1 cellular context compared by ENCODE assay signal in the genomic region with DNA sequence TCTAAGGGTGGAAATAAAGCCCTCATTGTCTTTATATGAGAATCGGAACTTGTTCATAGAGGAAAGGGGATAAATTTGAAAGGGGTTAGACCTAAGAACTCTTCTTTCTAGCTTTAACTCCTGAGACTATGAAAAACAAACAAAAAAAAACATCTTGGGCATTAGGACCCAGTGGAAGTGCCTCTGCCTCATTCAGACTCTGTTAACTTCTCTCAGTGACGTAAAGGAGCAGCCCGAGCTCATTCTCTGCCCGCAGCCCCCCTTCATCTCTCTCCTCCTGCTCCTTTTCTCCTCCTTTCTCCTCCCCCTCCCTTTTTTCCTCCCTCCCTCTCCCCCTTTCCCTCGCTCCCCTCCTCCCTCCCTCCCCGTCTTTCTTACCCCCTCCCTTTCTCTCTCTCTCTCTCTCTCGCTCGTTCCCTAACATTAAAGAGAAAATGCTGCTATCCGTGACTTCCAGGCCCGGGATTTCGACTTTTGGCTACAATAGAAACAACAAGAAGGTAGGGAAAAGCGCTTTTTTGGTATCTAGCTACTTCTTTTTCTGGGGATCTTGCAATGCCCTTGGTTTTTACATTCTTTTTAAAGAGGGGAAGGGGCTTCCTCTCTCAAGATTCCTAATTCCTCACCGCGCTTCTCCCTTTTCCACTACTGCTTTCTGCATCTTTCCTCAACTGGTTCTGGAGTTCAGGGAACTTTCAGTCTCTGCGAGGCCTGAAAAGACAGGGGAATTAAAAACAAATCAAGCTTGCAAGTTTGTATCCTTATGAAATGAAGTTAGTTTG.
TF ChIP-seq lines count a peak whose summit lies in the region.

A gene with protein sequence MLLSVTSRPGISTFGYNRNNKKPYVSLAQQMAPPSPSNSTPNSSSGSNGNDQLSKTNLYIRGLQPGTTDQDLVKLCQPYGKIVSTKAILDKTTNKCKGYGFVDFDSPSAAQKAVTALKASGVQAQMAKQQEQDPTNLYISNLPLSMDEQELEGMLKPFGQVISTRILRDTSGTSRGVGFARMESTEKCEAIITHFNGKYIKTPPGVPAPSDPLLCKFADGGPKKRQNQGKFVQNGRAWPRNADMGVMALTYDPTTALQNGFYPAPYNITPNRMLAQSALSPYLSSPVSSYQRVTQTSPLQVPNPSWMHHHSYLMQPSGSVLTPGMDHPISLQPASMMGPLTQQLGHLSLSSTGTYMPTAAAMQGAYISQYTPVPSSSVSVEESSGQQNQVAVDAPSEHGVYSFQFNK (plus strand): TSS at position 231 of the 782 bp plus-strand sequence. CDS start 204 bp downstream, at position 435.

TF ChIP-seq in HEK293, 187 proteins besides CTCF, POLR2A, EP300 and RAD21 (continued from another document and continues in another):
- TF ChIP-seq, protein P1, sequence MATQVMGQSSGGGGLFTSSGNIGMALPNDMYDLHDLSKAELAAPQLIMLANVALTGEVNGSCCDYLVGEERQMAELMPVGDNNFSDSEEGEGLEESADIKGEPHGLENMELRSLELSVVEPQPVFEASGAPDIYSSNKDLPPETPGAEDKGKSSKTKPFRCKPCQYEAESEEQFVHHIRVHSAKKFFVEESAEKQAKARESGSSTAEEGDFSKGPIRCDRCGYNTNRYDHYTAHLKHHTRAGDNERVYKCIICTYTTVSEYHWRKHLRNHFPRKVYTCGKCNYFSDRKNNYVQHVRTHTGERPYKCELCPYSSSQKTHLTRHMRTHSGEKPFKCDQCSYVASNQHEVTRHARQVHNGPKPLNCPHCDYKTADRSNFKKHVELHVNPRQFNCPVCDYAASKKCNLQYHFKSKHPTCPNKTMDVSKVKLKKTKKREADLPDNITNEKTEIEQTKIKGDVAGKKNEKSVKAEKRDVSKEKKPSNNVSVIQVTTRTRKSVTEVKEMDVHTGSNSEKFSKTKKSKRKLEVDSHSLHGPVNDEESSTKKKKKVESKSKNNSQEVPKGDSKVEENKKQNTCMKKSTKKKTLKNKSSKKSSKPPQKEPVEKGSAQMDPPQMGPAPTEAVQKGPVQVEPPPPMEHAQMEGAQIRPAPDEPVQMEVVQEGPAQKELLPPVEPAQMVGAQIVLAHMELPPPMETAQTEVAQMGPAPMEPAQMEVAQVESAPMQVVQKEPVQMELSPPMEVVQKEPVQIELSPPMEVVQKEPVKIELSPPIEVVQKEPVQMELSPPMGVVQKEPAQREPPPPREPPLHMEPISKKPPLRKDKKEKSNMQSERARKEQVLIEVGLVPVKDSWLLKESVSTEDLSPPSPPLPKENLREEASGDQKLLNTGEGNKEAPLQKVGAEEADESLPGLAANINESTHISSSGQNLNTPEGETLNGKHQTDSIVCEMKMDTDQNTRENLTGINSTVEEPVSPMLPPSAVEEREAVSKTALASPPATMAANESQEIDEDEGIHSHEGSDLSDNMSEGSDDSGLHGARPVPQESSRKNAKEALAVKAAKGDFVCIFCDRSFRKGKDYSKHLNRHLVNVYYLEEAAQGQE (tag by site-specific recombination; IDR thresholded peaks at IDR 0.05): no peak
- TF ChIP-seq, protein P2, sequence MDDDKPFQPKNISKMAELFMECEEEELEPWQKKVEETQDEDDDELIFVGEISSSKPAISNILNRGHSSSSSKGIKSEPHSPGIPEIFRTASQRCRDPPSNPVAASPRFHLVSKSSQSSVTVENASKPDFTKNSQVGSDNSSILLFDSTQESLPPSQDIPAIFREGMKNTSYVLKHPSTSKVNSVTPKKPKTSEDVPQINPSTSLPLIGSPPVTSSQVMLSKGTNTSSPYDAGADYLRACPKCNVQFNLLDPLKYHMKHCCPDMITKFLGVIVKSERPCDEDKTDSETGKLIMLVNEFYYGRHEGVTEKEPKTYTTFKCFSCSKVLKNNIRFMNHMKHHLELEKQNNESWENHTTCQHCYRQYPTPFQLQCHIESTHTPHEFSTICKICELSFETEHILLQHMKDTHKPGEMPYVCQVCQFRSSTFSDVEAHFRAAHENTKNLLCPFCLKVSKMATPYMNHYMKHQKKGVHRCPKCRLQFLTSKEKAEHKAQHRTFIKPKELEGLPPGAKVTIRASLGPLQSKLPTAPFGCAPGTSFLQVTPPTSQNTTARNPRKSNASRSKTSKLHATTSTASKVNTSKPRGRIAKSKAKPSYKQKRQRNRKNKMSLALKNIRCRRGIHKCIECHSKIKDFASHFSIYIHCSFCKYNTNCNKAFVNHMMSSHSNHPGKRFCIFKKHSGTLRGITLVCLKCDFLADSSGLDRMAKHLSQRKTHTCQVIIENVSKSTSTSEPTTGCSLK (tag by site-specific recombination; IDR thresholded peaks at IDR 0.05): no peak
- TF ChIP-seq ZNF324 (tag by site-specific recombination; IDR thresholded peaks at IDR 0.05) (peak; percentile 73; the same call in 1 of the 2 replicates), ZEB2 (tag by site-specific recombination; IDR thresholded peaks at IDR 0.05) (peak; percentile 65), ZNF19 (tag by site-specific recombination; IDR thresholded peaks at IDR 0.05; ENCODE audit: low read depth) (no peak), ZNF121 (tag by site-specific recombination; IDR thresholded peaks at IDR 0.05) (no peak), BCL11B (tag by site-specific recombination; IDR thresholded peaks at IDR 0.05; ENCODE audit: low read depth) (no peak), ZNF544 (tag by site-specific recombination; IDR thresholded peaks at IDR 0.05) (no peak), ZBTB7A (tag by site-specific recombination; IDR thresholded peaks at IDR 0.05; ENCODE audit: low read depth) (0 out of 2 replicates have a peak, but pooled peaks have one; percentile 65), ZNF785 (tag by site-specific recombination; IDR thresholded peaks at IDR 0.05) (no peak), ZNF626 (tag by site-specific recombination; IDR thresholded peaks at IDR 0.05) (no peak), KLF7 (tag by site-specific recombination; IDR thresholded peaks at IDR 0.05; ENCODE audit: borderline replicate concordance) (no peak), ZNF174 (tag by site-specific recombination; IDR thresholded peaks at IDR 0.05) (no peak), ZNF157 (tag by site-specific recombination; IDR thresholded peaks at IDR 0.05) (no peak), ZNF23 (tag by site-specific recombination; IDR thresholded peaks at IDR 0.05; ENCODE audit: borderline replicate concordance) (no peak), ZNF423 (tag by site-specific recombination; IDR thresholded peaks at IDR 0.05) (no peak), ZBTB21 (tag by site-specific recombination; IDR thresholded peaks at IDR 0.05) (peak; percentile 97), ZNF302 (tag by site-specific recombination; IDR thresholded peaks at IDR 0.05; ENCODE audit: low read depth) (no peak), ZNF114 (tag by site-specific recombination; IDR thresholded peaks at IDR 0.05) (no peak), SALL2 (tag by site-specific recombination; IDR thresholded peaks at IDR 0.05; ENCODE audit: borderline replicate concordance) (no peak), ZNF175 (tag by site-specific recombination; IDR thresholded peaks at IDR 0.05) (no peak), ZNF549 (tag by site-specific recombination; IDR thresholded peaks at IDR 0.05) (no peak), SCRT1 (tag by site-specific recombination; IDR thresholded peaks at IDR 0.05; ENCODE audit: borderline replicate concordance) (no peak), RBAK (tag by site-specific recombination; IDR thresholded peaks at IDR 0.05) (no peak), OVOL3 (tag by site-specific recombination; IDR thresholded peaks at IDR 0.05) (no peak), KLF1 (tag by site-specific recombination; IDR thresholded peaks at IDR 0.05) (no peak), ZNF416 (tag by site-specific recombination; IDR thresholded peaks at IDR 0.05) (no peak), ZNF24 (tag by site-specific recombination; IDR thresholded peaks at IDR 0.05) (no peak), ZNF571 (tag by site-specific recombination; IDR thresholded peaks at IDR 0.05) (no peak), ZNF10 (tag by site-specific recombination; IDR thresholded peaks at IDR 0.05) (no peak), MYNN (tag by site-specific recombination; IDR thresholded peaks at IDR 0.05; ENCODE audit: borderline replicate concordance) (no peak), ZNF335 (tag by site-specific recombination; conservative IDR thresholded peaks at IDR 0.05) (peak; percentile 78), ZNF701 (tag by site-specific recombination; IDR thresholded peaks at IDR 0.05) (no peak), ZNF548 (tag by site-specific recombination; IDR thresholded peaks at IDR 0.05) (no peak), ZNF146 (tag by site-specific recombination; IDR thresholded peaks at IDR 0.05) (no peak), ZNF660 (tag by site-specific recombination; IDR thresholded peaks at IDR 0.05) (peak; percentile 81; the same call in 1 of the 2 replicates), MZF1 (tag by site-specific recombination; IDR thresholded peaks at IDR 0.05; ENCODE audit: borderline replicate concordance) (peak; percentile 36; the same call in 1 of the 2 replicates), ZNF558 (tag by site-specific recombination; IDR thresholded peaks at IDR 0.05) (no peak), ZNF76 (tag by site-specific recombination; IDR thresholded peaks at IDR 0.05; ENCODE audit: borderline replicate concordance, low read depth) (no peak), ZFP3 (tag by site-specific recombination; IDR thresholded peaks at IDR 0.05; ENCODE audit: low read depth) (no peak), ZNF670 (tag by site-specific recombination; IDR thresholded peaks at IDR 0.05; ENCODE audit: low read depth) (no peak), ZNF610 (tag by site-specific recombination; IDR thresholded peaks at IDR 0.05; ENCODE audit: borderline replicate concordance) (peak; percentile 73; the same call in 1 of the 2 replicates), ZNF830 (tag by site-specific recombination; IDR thresholded peaks at IDR 0.05; ENCODE audit: low read depth) (no peak), SP7 (tag by site-specific recombination; IDR thresholded peaks at IDR 0.05) (peak; percentile 46), WT1 (tag by site-specific recombination; IDR thresholded peaks at IDR 0.05) (peak; percentile 87)
- TF ChIP-seq, protein P3, sequence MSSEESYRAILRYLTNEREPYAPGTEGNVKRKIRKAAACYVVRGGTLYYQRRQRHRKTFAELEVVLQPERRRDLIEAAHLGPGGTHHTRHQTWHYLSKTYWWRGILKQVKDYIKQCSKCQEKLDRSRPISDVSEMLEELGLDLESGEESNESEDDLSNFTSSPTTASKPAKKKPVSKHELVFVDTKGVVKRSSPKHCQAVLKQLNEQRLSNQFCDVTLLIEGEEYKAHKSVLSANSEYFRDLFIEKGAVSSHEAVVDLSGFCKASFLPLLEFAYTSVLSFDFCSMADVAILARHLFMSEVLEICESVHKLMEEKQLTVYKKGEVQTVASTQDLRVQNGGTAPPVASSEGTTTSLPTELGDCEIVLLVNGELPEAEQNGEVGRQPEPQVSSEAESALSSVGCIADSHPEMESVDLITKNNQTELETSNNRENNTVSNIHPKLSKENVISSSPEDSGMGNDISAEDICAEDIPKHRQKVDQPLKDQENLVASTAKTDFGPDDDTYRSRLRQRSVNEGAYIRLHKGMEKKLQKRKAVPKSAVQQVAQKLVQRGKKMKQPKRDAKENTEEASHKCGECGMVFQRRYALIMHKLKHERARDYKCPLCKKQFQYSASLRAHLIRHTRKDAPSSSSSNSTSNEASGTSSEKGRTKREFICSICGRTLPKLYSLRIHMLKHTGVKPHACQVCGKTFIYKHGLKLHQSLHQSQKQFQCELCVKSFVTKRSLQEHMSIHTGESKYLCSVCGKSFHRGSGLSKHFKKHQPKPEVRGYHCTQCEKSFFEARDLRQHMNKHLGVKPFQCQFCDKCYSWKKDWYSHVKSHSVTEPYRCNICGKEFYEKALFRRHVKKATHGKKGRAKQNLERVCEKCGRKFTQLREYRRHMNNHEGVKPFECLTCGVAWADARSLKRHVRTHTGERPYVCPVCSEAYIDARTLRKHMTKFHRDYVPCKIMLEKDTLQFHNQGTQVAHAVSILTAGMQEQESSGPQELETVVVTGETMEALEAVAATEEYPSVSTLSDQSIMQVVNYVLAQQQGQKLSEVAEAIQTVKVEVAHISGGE (tag by site-specific recombination; conservative IDR thresholded peaks at IDR 0.05; ENCODE audit: low read depth): 0 out of 2 replicates have a peak, but pooled peaks have one; percentile 14
- TF ChIP-seq, protein P4, sequence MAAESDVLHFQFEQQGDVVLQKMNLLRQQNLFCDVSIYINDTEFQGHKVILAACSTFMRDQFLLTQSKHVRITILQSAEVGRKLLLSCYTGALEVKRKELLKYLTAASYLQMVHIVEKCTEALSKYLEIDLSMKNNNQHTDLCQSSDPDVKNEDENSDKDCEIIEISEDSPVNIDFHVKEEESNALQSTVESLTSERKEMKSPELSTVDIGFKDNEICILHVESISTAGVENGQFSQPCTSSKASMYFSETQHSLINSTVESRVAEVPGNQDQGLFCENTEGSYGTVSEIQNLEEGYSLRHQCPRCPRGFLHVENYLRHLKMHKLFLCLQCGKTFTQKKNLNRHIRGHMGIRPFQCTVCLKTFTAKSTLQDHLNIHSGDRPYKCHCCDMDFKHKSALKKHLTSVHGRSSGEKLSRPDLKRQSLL (tag by site-specific recombination; IDR thresholded peaks at IDR 0.05): no peak
- TF ChIP-seq, protein P5, sequence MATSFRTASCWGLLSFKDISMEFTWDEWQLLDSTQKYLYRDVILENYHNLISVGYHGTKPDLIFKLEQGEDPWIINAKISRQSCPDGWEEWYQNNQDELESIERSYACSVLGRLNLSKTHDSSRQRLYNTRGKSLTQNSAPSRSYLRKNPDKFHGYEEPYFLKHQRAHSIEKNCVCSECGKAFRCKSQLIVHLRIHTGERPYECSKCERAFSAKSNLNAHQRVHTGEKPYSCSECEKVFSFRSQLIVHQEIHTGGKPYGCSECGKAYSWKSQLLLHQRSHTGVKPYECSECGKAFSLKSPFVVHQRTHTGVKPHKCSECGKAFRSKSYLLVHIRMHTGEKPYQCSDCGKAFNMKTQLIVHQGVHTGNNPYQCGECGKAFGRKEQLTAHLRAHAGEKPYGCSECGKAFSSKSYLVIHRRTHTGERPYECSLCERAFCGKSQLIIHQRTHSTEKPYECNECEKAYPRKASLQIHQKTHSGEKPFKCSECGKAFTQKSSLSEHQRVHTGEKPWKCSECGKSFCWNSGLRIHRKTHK (tag by site-specific recombination; IDR thresholded peaks at IDR 0.05): no peak
- TF ChIP-seq, protein P6, sequence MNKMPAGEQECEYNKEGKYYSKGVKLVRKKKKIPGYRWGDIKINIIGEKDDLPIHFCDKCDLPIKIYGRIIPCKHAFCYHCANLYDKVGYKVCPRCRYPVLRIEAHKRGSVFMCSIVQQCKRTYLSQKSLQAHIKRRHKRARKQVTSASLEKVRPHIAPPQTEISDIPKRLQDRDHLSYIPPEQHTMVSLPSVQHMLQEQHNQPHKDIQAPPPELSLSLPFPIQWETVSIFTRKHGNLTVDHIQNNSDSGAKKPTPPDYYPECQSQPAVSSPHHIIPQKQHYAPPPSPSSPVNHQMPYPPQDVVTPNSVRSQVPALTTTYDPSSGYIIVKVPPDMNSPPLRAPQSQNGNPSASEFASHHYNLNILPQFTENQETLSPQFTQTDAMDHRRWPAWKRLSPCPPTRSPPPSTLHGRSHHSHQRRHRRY (tag by site-specific recombination; IDR thresholded peaks at IDR 0.05): no peak
- TF ChIP-seq, protein P7, sequence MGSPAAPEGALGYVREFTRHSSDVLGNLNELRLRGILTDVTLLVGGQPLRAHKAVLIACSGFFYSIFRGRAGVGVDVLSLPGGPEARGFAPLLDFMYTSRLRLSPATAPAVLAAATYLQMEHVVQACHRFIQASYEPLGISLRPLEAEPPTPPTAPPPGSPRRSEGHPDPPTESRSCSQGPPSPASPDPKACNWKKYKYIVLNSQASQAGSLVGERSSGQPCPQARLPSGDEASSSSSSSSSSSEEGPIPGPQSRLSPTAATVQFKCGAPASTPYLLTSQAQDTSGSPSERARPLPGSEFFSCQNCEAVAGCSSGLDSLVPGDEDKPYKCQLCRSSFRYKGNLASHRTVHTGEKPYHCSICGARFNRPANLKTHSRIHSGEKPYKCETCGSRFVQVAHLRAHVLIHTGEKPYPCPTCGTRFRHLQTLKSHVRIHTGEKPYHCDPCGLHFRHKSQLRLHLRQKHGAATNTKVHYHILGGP (tag by site-specific recombination; IDR thresholded peaks at IDR 0.05): no peak; the same call in 1 of the 2 replicates
